29 cellular contexts compared by ENCODE assay signal in genomic region chr13:52130641-52131040, GRCh38. TPM values are rescaled to one million over a fixed set of nuclear protein-coding genes. Genes with fewer than 3 reads are reported as not detected.
"Had no signal": no experiment of that assay in that cellular context is flagged by ENCODE, and none has a peak within 500 bp of the region (broad histone marks: within the 10 kb centered on the region; RNA-seq: fewer than 3 reads in every experiment).

No MANE protein-coding gene starts in this region.

- H3K27me3 ChIP-seq: cardiac muscle cell, colonic mucosa, gastrocnemius medialis, ovary, sigmoid colon, uterus had no signal

- H3K27ac ChIP-seq: cardiac muscle cell, colonic mucosa, gastrocnemius medialis, left ventricle myocardium inferior, neutrophil, ovary, prostate gland, sigmoid colon, thoracic aorta, uterus had no signal

- H3K4me3 Mint-ChIP-seq: activated CD4-positive, alpha-beta T cell treated with anti-CD3 and anti-CD28 coated beads for 36 hours; activated CD8-positive, alpha-beta memory T cell treated with anti-CD3 and anti-CD28 coated beads, Interleukin-2, amount 10 ng/mL, durations not matched to agents 7 days and 5 days; activated CD8-positive, alpha-beta T cell treated with anti-CD3 and anti-CD28 coated beads, Interleukin-2, amount 10 ng/mL, durations not matched to agents 7 days and 5 days had no signal

- H3K9me3 ChIP-seq: colonic mucosa, gastrocnemius medialis, left ventricle myocardium inferior, neutrophil, ovary, prostate gland, sigmoid colon, thoracic aorta, uterus had no signal

- H3K4me1 ChIP-seq: colonic mucosa, prostate gland, uterus had no signal

- H3K9me3 Mint-ChIP-seq: activated naive CD4-positive, alpha-beta T cell treated with anti-CD3 and anti-CD28 coated beads, Interleukin-2, amount 50 U/mL, for 72 hours; activated T-cell treated with anti-CD3 and anti-CD28 coated beads, Interleukin-2, amount 50 U/mL, for 72 hours; stimulated activated effector memory CD8-positive, alpha-beta T cell treated with anti-CD3 and anti-CD28 coated beads, Interleukin-12 subunit alpha, Interleukin-12 subunit beta, amount 100 ng/mL, for 72 hours; stimulated activated naive CD8-positive, alpha-beta T cell treated with anti-CD3 and anti-CD28 coated beads, Interleukin-15, Interleukin-2, amounts not matched to agents 100 ng/mL and 50 ng/mL, for 24 hours; T-helper 2 cell treated with Interferon-gamma antibody and Interleukin-4, amounts not matched to agents 5 μg/mL and 100 μg/mL, for 36 hours had no signal

- DNase-seq: activated CD4-positive, alpha-beta T cell treated with anti-CD3 and anti-CD28 coated beads for 36 hours; activated CD4-positive, CD25-positive, alpha-beta regulatory T cell; activated CD8-positive, alpha-beta memory T cell treated with anti-CD3 and anti-CD28 coated beads, Interleukin-2, amount 10 ng/mL, durations not matched to agents 7 days and 5 days; activated CD8-positive, alpha-beta T cell treated with anti-CD3 and anti-CD28 coated beads, Interleukin-2, amount 10 ng/mL, durations not matched to agents 7 days and 5 days; activated naive CD4-positive, alpha-beta T cell; activated T-cell treated with anti-CD3 and anti-CD28 coated beads, Interleukin-2, amount 50 U/mL, for 72 hours; anterior cingulate cortex; cerebellar nuclear complex; colonic mucosa; effector CD8-positive, alpha-beta T cell; gastrocnemius medialis; glutamatergic neuron; islet precursor cell; left ventricle myocardium inferior; nephron progenitor cell; ovary; sigmoid colon; small intestine; stimulated activated CD4-positive, alpha-beta T cell treated with anti-CD3 and anti-CD28 coated beads, Interleukin-4, amount 100 ng/mL, for 24 hours; uterus had no signal

- H3K36me3 ChIP-seq: ovary, prostate gland, uterus had no signal

- H3K4me3 ChIP-seq: cardiac muscle cell, colonic mucosa, gastrocnemius medialis, left ventricle myocardium inferior, ovary, prostate gland, sigmoid colon, thoracic aorta, uterus had no signal

- ATAC-seq: activated CD4-positive, alpha-beta T cell treated with anti-CD3 and anti-CD28 coated beads for 36 hours; activated CD8-positive, alpha-beta memory T cell treated with anti-CD3 and anti-CD28 coated beads, Interleukin-2, amount 10 ng/mL, durations not matched to agents 7 days and 5 days; activated CD8-positive, alpha-beta T cell treated with anti-CD3 and anti-CD28 coated beads, Interleukin-2, amount 10 ng/mL, durations not matched to agents 7 days and 5 days; activated naive CD4-positive, alpha-beta T cell treated with anti-CD3 and anti-CD28 coated beads, Interleukin-2, amount 50 U/mL, for 72 hours; activated T-cell treated with anti-CD3 and anti-CD28 coated beads, Interleukin-2, amount 50 U/mL, for 72 hours; gastrocnemius medialis; stimulated activated effector memory CD8-positive, alpha-beta T cell treated with anti-CD3 and anti-CD28 coated beads, Interleukin-12 subunit alpha, Interleukin-12 subunit beta, amount 100 ng/mL, for 72 hours had no signal

- H3K27ac Mint-ChIP-seq: activated CD4-positive, alpha-beta T cell treated with anti-CD3 and anti-CD28 coated beads for 36 hours; activated CD8-positive, alpha-beta memory T cell treated with anti-CD3 and anti-CD28 coated beads, Interleukin-2, amount 10 ng/mL, durations not matched to agents 7 days and 5 days; activated CD8-positive, alpha-beta T cell treated with anti-CD3 and anti-CD28 coated beads, Interleukin-2, amount 10 ng/mL, durations not matched to agents 7 days and 5 days; activated naive CD4-positive, alpha-beta T cell treated with anti-CD3 and anti-CD28 coated beads, Interleukin-2, amount 50 U/mL, for 72 hours; activated T-cell treated with anti-CD3 and anti-CD28 coated beads, Interleukin-2, amount 50 U/mL, for 72 hours; nephron progenitor cell; stimulated activated effector memory CD8-positive, alpha-beta T cell treated with anti-CD3 and anti-CD28 coated beads, Interleukin-12 subunit alpha, Interleukin-12 subunit beta, amount 100 ng/mL, for 72 hours; stimulated activated naive CD8-positive, alpha-beta T cell treated with anti-CD3 and anti-CD28 coated beads, Interleukin-15, Interleukin-2, amounts not matched to agents 100 ng/mL and 50 ng/mL, for 24 hours; T-helper 2 cell treated with Interferon-gamma antibody and Interleukin-4, amounts not matched to agents 5 μg/mL and 100 μg/mL, for 36 hours had no signal

RNA-seq across cellular contexts. Expression of gene NEK5, which starts 1.8 kb away (rescaled TPM):
- total RNA-seq: activated CD8-positive, alpha-beta memory T cell treated with anti-CD3 and anti-CD28 coated beads, Interleukin-2, amount 10 ng/mL, durations not matched to agents 7 days and 5 days; activated CD8-positive, alpha-beta T cell treated with anti-CD3 and anti-CD28 coated beads, Interleukin-2, amount 10 ng/mL, durations not matched to agents 7 days and 5 days; epithelial cell of proximal tubule had no signal
